In the genomic region with DNA sequence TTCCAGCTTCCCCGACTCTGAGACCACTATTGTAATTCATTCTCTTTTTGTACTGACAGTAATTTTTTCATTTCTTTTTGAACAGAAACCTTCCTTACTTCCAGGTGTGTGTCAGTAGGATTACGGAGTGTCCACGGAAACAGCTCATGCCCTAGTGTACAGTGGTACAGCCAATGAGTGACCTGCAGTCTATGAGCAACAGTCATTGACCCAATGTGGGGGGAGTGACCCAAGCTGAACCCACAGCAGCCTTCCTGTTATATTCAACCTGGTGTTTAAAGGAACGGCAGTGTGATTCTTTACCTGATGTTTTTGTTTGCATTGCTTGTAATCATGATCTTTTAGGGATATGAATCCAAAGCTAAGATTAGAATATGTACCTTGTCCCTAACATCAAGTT, we compare ENCODE assay signal across 9 cellular contexts. TPM values are rescaled to one million over a fixed set of nuclear protein-coding genes. Genes with fewer than 3 reads are reported as not detected.
"Had no signal": no experiment of that assay in that cellular context is flagged by ENCODE, and none has a peak within 500 bp of the region (broad histone marks: within the 10 kb centered on the region; RNA-seq: fewer than 3 reads in every experiment).

No MANE protein-coding gene starts in this region.

- FAIRE-seq: G401.6, GM12878, GM12891, GM12892, GM18507, GM19239 had no signal

- DNase-seq: GDM1, GF-D8 had no signal

- ATAC-seq: GM12878 had no signal

- H3K4me3 ChIP-seq: GM12878 had no signal

RNA-seq across cellular contexts. Expression of a gene that starts 1.2 kb away (rescaled TPM):
- total RNA-seq: G401, GM12878 had no signal

RNA-seq across cellular contexts. Expression of a gene that starts 27.5 kb away (rescaled TPM):
- total RNA-seq: G401, GM12878 had no signal

RNA-seq across cellular contexts. Expression of a gene that starts 35.0 kb away (rescaled TPM):
- total RNA-seq: G401 had no signal
